17 cellular contexts compared by ENCODE assay signal in genomic region chr11:120272303-120272702, GRCh38. TPM values are rescaled to one million over a fixed set of nuclear protein-coding genes. Genes with fewer than 3 reads are reported as not detected.
A peak's percentile ranks its signal among the peaks of the same experiment; 100 is the strongest.
DNase-seq lines count a peak whose midpoint lies in the region; ATAC-seq, FAIRE-seq and TF ChIP-seq lines count a peak whose summit lies in the region.
"Had no signal": no experiment of that assay in that cellular context is flagged by ENCODE, and none has a peak within 500 bp of the region (broad histone marks: within the 10 kb centered on the region; RNA-seq: fewer than 3 reads in every experiment).

No MANE protein-coding gene starts in this region.

- TF ChIP-seq POLR2A in endothelial cell of umbilical vein (IDR thresholded peaks at IDR 0.05; ENCODE audit: low read depth, low read length) (no peak), HepG2 (IDR thresholded peaks at IDR 0.05; ENCODE audit: insufficient read depth in 1 of 2, low read depth in 2 of 2, low read length in 2 of 2) (no peak)

- FAIRE-seq in endothelial cell of umbilical vein (lab: Jason Lieb, UNC), result no peak
- no peak for FAIRE-seq in HepG2 (lab: Jason Lieb, UNC)

- no peaks in the 10 kb centered on the region for H3K79me2 ChIP-seq in endothelial cell of umbilical vein (ENCODE audit: control insufficient read depth, insufficient read depth, low read length)
- no peaks in the 10 kb centered on the region for H3K79me2 ChIP-seq in HepG2 (ENCODE audit: insufficient read depth, low read length)

- TF ChIP-seq CTCF in endothelial cell of umbilical vein (IDR thresholded peaks at IDR 0.05; ENCODE audit: extremely low read depth in 1 of 2, insufficient read depth in 1 of 2, low read depth in 1 of 2, low read length in 2 of 2) (no peak), omental fat pad (IDR thresholded peaks at IDR 0.05) (no peak), HepG2 (CRISPR knock-in tag; IDR thresholded peaks at IDR 0.05) (no peak)

- H3K4me2 ChIP-seq in endothelial cell of umbilical vein (ENCODE audit: insufficient read depth, low read length) (no peak overlapping the region), HepG2 (ENCODE audit: low read depth, low read length) (no peak overlapping the region)

- H2AFZ ChIP-seq in endothelial cell of umbilical vein (ENCODE audit: low read depth, low read length) (no peak overlapping the region), HepG2 (ENCODE audit: low read length) (no peak overlapping the region)

- WGBS in HepG2 (ENCODE audit: low lambda C conversion rate), result 79% methylated on average over 2 of the region's 2 CpGs

- POLR2A ChIA-PET in endothelial cell of umbilical vein (lab: Charles Lee), result no interaction called here
- POLR2A ChIA-PET in HepG2 (lab: Yijun Ruan, JAX), result no interaction called here

- TF ChIP-seq EP300 in HepG2 (IDR thresholded peaks at IDR 0.05; ENCODE audit: low read depth in 2 of 2, low read length in 2 of 2), result no peak
- TF ChIP-seq EP300 in HepG2 (CRISPR knock-in tag; IDR thresholded peaks at IDR 0.05; ENCODE audit: borderline replicate concordance), result no peak

- in situ Hi-C loops in HepG2 (cut with HindIII; ENCODE audit: extremely low pct_ligation_motif_present, low pct_unique_long_range_greater_than_20kb), result no loop called here

- TF ChIP-seq RAD21 in HepG2 (CRISPR knock-in tag; IDR thresholded peaks at IDR 0.05), result no peak

- H3K36me3 ChIP-seq in endothelial cell of umbilical vein (ENCODE audit: control insufficient read depth in 2 of 2, extremely low read depth in 1 of 2, insufficient read depth in 2 of 2, low read length in 2 of 2), result no peaks in the 10 kb centered on the region
- no peaks in the 10 kb centered on the region for H3K36me3 ChIP-seq in HepG2 (replicated peaks in 1 of 2; ENCODE audit: control insufficient read depth in 1 of 2, insufficient read depth in 2 of 2, low read length in 2 of 2)
- H3K36me3 ChIP-seq: stomach had no signal

- H3K27me3 ChIP-seq in endothelial cell of umbilical vein (ENCODE audit: control insufficient read depth in 2 of 2, insufficient read depth in 2 of 2, low read length in 2 of 2) (peaks cover 1 to 4% of the 10 kb centered on the region in 2 experiments), HepG2 (ENCODE audit: control insufficient read depth in 1 of 2, insufficient read depth in 2 of 2, low read length in 2 of 2) (peaks cover 0 to 18% of the 10 kb centered on the region in 2 experiments; a peak in 3 of 5 replicates)

- H3K4me1 ChIP-seq in endothelial cell of umbilical vein (ENCODE audit: control insufficient read depth, extremely low read depth, insufficient read depth, low read length), result no peaks in the 10 kb centered on the region
- no peaks in the 10 kb centered on the region for H3K4me1 ChIP-seq in HepG2 (ENCODE audit: insufficient read depth, low read length)
- H3K4me1 ChIP-seq: stomach had no signal

- no TSS peak for BruUV-seq in endothelial cell of umbilical vein (replicated peaks; lab: Mats Ljungman, UMichigan)
- BruUV-seq in HepG2 (replicated peaks; lab: Mats Ljungman, UMichigan), result no TSS peak

- H3K9ac ChIP-seq in endothelial cell of umbilical vein (replicated peaks; ENCODE audit: extremely low read depth, insufficient read depth, low read length) (no peak overlapping the region), HepG2 (ENCODE audit: insufficient read depth, low read depth, low read length) (no peak overlapping the region)

- intact Hi-C loops in endothelial cell of umbilical vein (cut with micrococcal nuclease), result no loop called here
- intact Hi-C loops in HepG2 (cut with micrococcal nuclease; ENCODE audit: unreplicated experiment), result no loop called here

- DNase-seq in EL (peak; percentile 65), NCI-H226 (peak; percentile 98), endothelial cell of umbilical vein (ENCODE audit: low read depth, low spot score) (peak; percentile 20), omental fat pad (ENCODE audit: low spot score) (no peak), cerebellum (ENCODE audit: low spot score) (no peak), HepG2 (ENCODE audit: low spot score) (no peak), NCI-H1092 treated with DMSO at 0.1 percent for 48 hours (lab: John Stamatoyannopoulos, UW) (no peak), HuH-7.5 (ENCODE audit: low spot score) (no peak)
- DNase-seq: activated CD8-positive, alpha-beta memory T cell treated with anti-CD3 and anti-CD28 coated beads, Interleukin-2, amount 50 U/mL, for 4 hours; activated naive CD8-positive, alpha-beta T cell treated with anti-CD3 and anti-CD28 coated beads, Interleukin-2, amount 10 ng/mL, durations not matched to agents 7 days and 5 days; naive B cell; NCI-H1694 treated with DMSO at 0.1 percent for 48 hours; NCI-H748 treated with DMSO at 0.1 percent for 48 hours; right cardiac atrium; stomach had no signal

- no peaks in the 10 kb centered on the region for H3K9me1 ChIP-seq in endothelial cell of umbilical vein (replicated peaks; ENCODE audit: control insufficient read depth, extremely low read depth, insufficient read depth, low read length)

- no peak overlapping the region for H3K4me3 ChIP-seq in endothelial cell of umbilical vein (replicated peaks in 1 of 3; ENCODE audit: insufficient read depth in 1 of 3, low read depth in 1 of 3, low read length in 3 of 3)
- H3K4me3 ChIP-seq in HepG2 (replicated peaks in 1 of 3; ENCODE audit: insufficient read depth in 1 of 3, low read depth in 2 of 3, low read length in 3 of 3), result no peak overlapping the region
- H3K4me3 ChIP-seq: coronary artery, stomach had no signal

- ATAC-seq in omental fat pad (ENCODE audit: low FRiP score) (peak; percentile 31), HepG2 (no peak)

- H3K9me3 ChIP-seq in endothelial cell of umbilical vein (replicated peaks; ENCODE audit: control insufficient read depth, insufficient read depth, low read length) (no peaks in the 10 kb centered on the region), HepG2 (ENCODE audit: low read length) (no peaks in the 10 kb centered on the region)
- H3K9me3 ChIP-seq: stomach had no signal

- H4K20me1 ChIP-seq in endothelial cell of umbilical vein (replicated peaks; ENCODE audit: control insufficient read depth, extremely low read depth, insufficient read depth, low read length) (no peaks in the 10 kb centered on the region), HepG2 (ENCODE audit: insufficient read depth, low read length) (no peaks in the 10 kb centered on the region)

- CTCF ChIA-PET in endothelial cell of umbilical vein (lab: Charles Lee), result interaction anchor here (1.4 kb wide), 1 partner anchor 31 kb away, joined by 6 read pairs; no protein-coding TSS in a partner anchor
- CTCF ChIA-PET in HepG2 (lab: Yijun Ruan, JAX; ENCODE audit: low intra/inter-chr PET ratio, low total read pairs), result no interaction called here

- dilution Hi-C loops in endothelial cell of umbilical vein (cut with MboI; ENCODE audit: extremely low pct_ligation_motif_present, low sequenced_read_pairs), result no loop called here

- H3K27ac ChIP-seq in endothelial cell of umbilical vein (ENCODE audit: insufficient read depth, low read depth, low read length) (no peak overlapping the region), HepG2 (ENCODE audit: extremely low read length, insufficient read depth, low read length) (no peak overlapping the region)
- H3K27ac ChIP-seq: coronary artery, stomach had no signal

RNA-seq across cellular contexts. Expression of gene POU2F3, which starts 32.4 kb away (rescaled TPM):
- total RNA-seq in endothelial cell of umbilical vein (not detected in 2 replicates), omental fat pad (under 1 TPM in 2 of 4 donors, not detected in 2; 0.19 to 0.24 TPM), cerebellum (0.27 TPM), HepG2 (2016; rRNA removed; fragmentation: Illumina TruSeq; extraction: Trizol) (not detected in 2 replicates)
- polyA plus RNA-seq in endothelial cell of umbilical vein (0.06 and 0.08 TPM in 2 replicates), HepG2 (2011; rRNA removed) (not detected in 2 replicates)
- 0.03 TPM in 1 of 2 replicates, not detected in the other for polyA plus RNA-seq in endothelial cell of umbilical vein (2011; cell fraction: cytosol; rRNA removed)
- not detected in 2 replicates for polyA plus RNA-seq in endothelial cell of umbilical vein (2011; cell fraction: nucleus; rRNA removed)
- not detected in 2 replicates for polyA plus RNA-seq in endothelial cell of umbilical vein (2012)
- 0.17 TPM in 1 of 2 replicates, not detected in the other for polyA minus RNA-seq in endothelial cell of umbilical vein
- not detected for polyA minus RNA-seq in endothelial cell of umbilical vein (2011; cell fraction: cytosol; rRNA and poly(A)+ RNA removed)
- not detected in 2 replicates for polyA minus RNA-seq in endothelial cell of umbilical vein (2011; cell fraction: nucleus; rRNA and poly(A)+ RNA removed)
- total RNA-seq in HepG2 (2016; cell fraction: cytosol; rRNA removed; fragmentation: Illumina TruSeq; extraction: Trizol; ENCODE audit: low read depth), result not detected in 2 replicates
- not detected in 2 replicates for total RNA-seq in HepG2 (2016; cell fraction: insoluble cytoplasmic fraction; rRNA removed; fragmentation: Illumina TruSeq; extraction: Trizol)
- not detected in 2 replicates for total RNA-seq in HepG2 (2016; cell fraction: membrane; rRNA removed; fragmentation: Illumina TruSeq; extraction: Trizol)
- total RNA-seq in HepG2 (2016; cell fraction: nucleus; rRNA removed; fragmentation: Illumina TruSeq; extraction: Trizol), result not detected in 2 replicates
- not detected in 2 replicates for polyA plus RNA-seq in HepG2 (2011; cell fraction: cytosol; rRNA removed)
- not detected in 2 replicates for polyA plus RNA-seq in HepG2 (2011; cell fraction: nucleus; rRNA removed)
- polyA plus RNA-seq in HepG2 (2012), result not detected in 2 replicates
- polyA plus RNA-seq in HepG2 (2016; cell fraction: cytosol; fragmentation: Illumina TruSeq; extraction: Trizol; ENCODE audit: low read depth), result not detected in 2 replicates
- polyA plus RNA-seq in HepG2 (2016; cell fraction: insoluble cytoplasmic fraction; fragmentation: Illumina TruSeq; extraction: Trizol; ENCODE audit: low read depth), result not detected in 2 replicates
- polyA plus RNA-seq in HepG2 (2016; cell fraction: membrane; fragmentation: Illumina TruSeq; extraction: Trizol; ENCODE audit: low read depth), result not detected in 2 replicates
- polyA plus RNA-seq in HepG2 (2016; cell fraction: nucleus; fragmentation: Illumina TruSeq; extraction: Trizol; ENCODE audit: insufficient read depth, low read depth), result not detected in 2 replicates
- polyA minus RNA-seq in HepG2 (2011; rRNA and poly(A)+ RNA removed; ENCODE audit: low replicate concordance), result 0.30 TPM in 1 of 2 replicates, not detected in the other
- not detected in 2 replicates for polyA minus RNA-seq in HepG2 (2011; cell fraction: cytosol; rRNA and poly(A)+ RNA removed)
- not detected in 2 replicates for polyA minus RNA-seq in HepG2 (2011; cell fraction: nucleus; rRNA and poly(A)+ RNA removed)
- total RNA-seq: activated naive CD8-positive, alpha-beta T cell treated with anti-CD3 and anti-CD28 coated beads, Interleukin-2, amount 10 ng/mL, durations not matched to agents 7 days and 5 days had no signal

RNA-seq across cellular contexts. Expression of gene TLCD5, which starts 52.8 kb away (rescaled TPM):
- 6.1 and 6.3 TPM in 2 replicates for total RNA-seq in endothelial cell of umbilical vein
- 8.3 and 9.7 TPM in 2 replicates for polyA plus RNA-seq in endothelial cell of umbilical vein
- polyA plus RNA-seq in endothelial cell of umbilical vein (2011; cell fraction: cytosol; rRNA removed), result 5.7 and 6.1 TPM in 2 replicates
- 11.1 and 16.9 TPM in 2 replicates for polyA plus RNA-seq in endothelial cell of umbilical vein (2011; cell fraction: nucleus; rRNA removed)
- 6.6 and 8.1 TPM in 2 replicates for polyA plus RNA-seq in endothelial cell of umbilical vein (2012)
- polyA minus RNA-seq in endothelial cell of umbilical vein, result 9.5 and 15.5 TPM in 2 replicates
- polyA minus RNA-seq in endothelial cell of umbilical vein (2011; cell fraction: cytosol; rRNA and poly(A)+ RNA removed), result 3.8 TPM
- polyA minus RNA-seq in endothelial cell of umbilical vein (2011; cell fraction: nucleus; rRNA and poly(A)+ RNA removed), result 5.4 and 10.4 TPM in 2 replicates
- 1 to 10 TPM; 2.9 to 6.1 (median 4.4) TPM for total RNA-seq in omental fat pad
- 14.0 TPM for total RNA-seq in cerebellum
- 4.1 and 6.1 TPM in 2 replicates for total RNA-seq in HepG2 (2016; rRNA removed; fragmentation: Illumina TruSeq; extraction: Trizol)
- 9.6 and 10.5 TPM in 2 replicates for total RNA-seq in HepG2 (2016; cell fraction: cytosol; rRNA removed; fragmentation: Illumina TruSeq; extraction: Trizol; ENCODE audit: low read depth)
- total RNA-seq in HepG2 (2016; cell fraction: insoluble cytoplasmic fraction; rRNA removed; fragmentation: Illumina TruSeq; extraction: Trizol), result 3.9 and 5.8 TPM in 2 replicates
- 9.2 and 11.6 TPM in 2 replicates for total RNA-seq in HepG2 (2016; cell fraction: membrane; rRNA removed; fragmentation: Illumina TruSeq; extraction: Trizol)
- total RNA-seq in HepG2 (2016; cell fraction: nucleus; rRNA removed; fragmentation: Illumina TruSeq; extraction: Trizol), result 5.6 and 5.9 TPM in 2 replicates
- 7.2 and 7.6 TPM in 2 replicates for polyA plus RNA-seq in HepG2 (2011; rRNA removed)
- polyA plus RNA-seq in HepG2 (2011; cell fraction: cytosol; rRNA removed), result 5.8 and 7.1 TPM in 2 replicates
- polyA plus RNA-seq in HepG2 (2011; cell fraction: nucleus; rRNA removed), result 10.9 and 15.5 TPM in 2 replicates
- 3.8 and 5.5 TPM in 2 replicates for polyA plus RNA-seq in HepG2 (2012)
- polyA plus RNA-seq in HepG2 (2016; cell fraction: cytosol; fragmentation: Illumina TruSeq; extraction: Trizol; ENCODE audit: low read depth), result 12.4 and 13.2 TPM in 2 replicates
- 3.1 and 3.6 TPM in 2 replicates for polyA plus RNA-seq in HepG2 (2016; cell fraction: insoluble cytoplasmic fraction; fragmentation: Illumina TruSeq; extraction: Trizol; ENCODE audit: low read depth)
- 8.8 and 10.0 TPM in 2 replicates for polyA plus RNA-seq in HepG2 (2016; cell fraction: membrane; fragmentation: Illumina TruSeq; extraction: Trizol; ENCODE audit: low read depth)
- polyA plus RNA-seq in HepG2 (2016; cell fraction: nucleus; fragmentation: Illumina TruSeq; extraction: Trizol; ENCODE audit: insufficient read depth, low read depth), result 10.3 and 11.4 TPM in 2 replicates
- polyA minus RNA-seq in HepG2 (2011; rRNA and poly(A)+ RNA removed; ENCODE audit: low replicate concordance), result 9.7 and 11.0 TPM in 2 replicates
- polyA minus RNA-seq in HepG2 (2011; cell fraction: cytosol; rRNA and poly(A)+ RNA removed), result 2.6 and 3.7 TPM in 2 replicates
- 4.5 and 8.3 TPM in 2 replicates for polyA minus RNA-seq in HepG2 (2011; cell fraction: nucleus; rRNA and poly(A)+ RNA removed)
- polyA plus RNA-seq: CD14-positive monocyte had no signal

Comparison
In these comparisons a context has a peak if more than half of its experiments do, and no peak if none do; other contexts are left out.
1. DNase-seq: peak in EL (single experiment), NCI-H226 (single experiment) and endothelial cell of umbilical vein (single experiment); none in omental fat pad (single experiment), cerebellum (single experiment), HepG2 (single experiment), NCI-H1092 treated with DMSO at 0.1 percent for 48 hours (single experiment) and HuH-7.5 (single experiment).